8 cellular contexts compared by ENCODE assay signal in the genomic region with DNA sequence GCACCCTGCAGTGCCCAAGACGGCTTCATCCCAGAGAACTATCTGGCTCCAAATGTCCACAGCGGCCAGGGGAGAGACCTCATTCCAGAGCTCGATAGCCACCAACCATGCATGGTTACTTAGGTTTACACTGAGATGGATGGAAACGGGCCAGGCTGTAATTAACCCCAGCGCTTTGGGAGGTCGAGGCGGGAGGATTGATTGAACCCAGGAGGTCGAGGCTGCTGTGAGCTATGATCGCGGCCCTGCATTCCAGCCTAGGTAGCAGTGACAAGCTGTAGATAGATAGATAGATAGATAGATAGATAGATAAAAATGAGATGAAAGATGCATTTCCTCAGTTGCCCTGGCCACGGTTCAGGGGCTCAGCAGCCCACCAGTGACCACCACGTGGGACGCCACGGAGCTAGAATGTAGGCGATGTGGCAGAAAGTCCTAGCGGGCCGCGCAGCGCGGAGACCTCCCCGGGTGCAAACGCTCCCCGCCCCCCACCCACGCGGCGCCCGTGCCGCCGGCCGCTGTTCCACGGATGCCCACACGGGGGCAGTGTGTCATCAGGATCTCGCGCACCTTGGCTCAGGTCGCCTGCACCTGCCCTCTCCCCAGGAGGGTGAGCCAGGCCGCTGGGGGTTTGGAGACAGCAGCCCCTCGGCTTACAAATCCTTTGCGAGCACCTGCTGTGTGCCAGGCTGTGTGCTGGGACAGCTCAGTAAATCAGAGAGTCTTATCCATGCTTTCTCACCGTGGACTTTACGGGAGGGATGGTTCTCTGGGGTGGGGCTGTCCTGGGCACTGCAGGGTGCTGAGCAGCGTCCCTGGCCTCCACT. TPM values are rescaled to one million over a fixed set of nuclear protein-coding genes. Genes with fewer than 3 reads are reported as not detected.
DNase-seq lines count a peak whose midpoint lies in the region; ATAC-seq and TF ChIP-seq lines count a peak whose summit lies in the region.

No MANE protein-coding gene starts in this region.

- intact Hi-C loops in cardiac septum (cut with DNase I) (loop anchor here (5.0 to 10.0 kb wide), 2 partner anchors 49 to 86 kb away; no protein-coding TSS in a partner anchor), gastrocnemius medialis (cut with DNase I; ENCODE audit: low total_unique reads) (loop anchor here (2.0 to 5.0 kb wide), 2 partner anchors 29 to 51 kb away; no protein-coding TSS in a partner anchor), lower leg skin (cut with DNase I; ENCODE audit: low total_unique reads) (loop anchor here (5.0 kb wide), 1 partner anchor 46 kb away; no protein-coding TSS in a partner anchor)

- H3K27me3 ChIP-seq in gastrocnemius medialis = no peaks in the 10 kb centered on the region

- H3K4me1 ChIP-seq in gastrocnemius medialis = peaks cover 9 to 11% of the 10 kb centered on the region in 2 donors

- H3K27ac ChIP-seq in gastrocnemius medialis = peak overlapping the region in 3 of 4 donors; percentile 3 to 70 (median 69)

- in situ Hi-C loops in ACHN (cut with HindIII; ENCODE audit: low pct_ligation_motif_present, low pct_unique_long_range_greater_than_20kb, low sequenced_read_pairs) = no loop called here
- in situ Hi-C loops in gastrocnemius medialis (cut with MboI; ENCODE audit: low sequenced_read_pairs in 4 of 4) = loop anchor here in 1 of 4 donors (25.0 kb wide), 1 partner anchor 114 kb away; no protein-coding TSS in a partner anchor

- TF ChIP-seq POLR2A in gastrocnemius medialis (IDR thresholded peaks at IDR 0.05) (no peak), lower leg skin (IDR thresholded peaks at IDR 0.05) (no peak)

- H3K4me3 ChIP-seq in gastrocnemius medialis = peak overlapping the region in 2 of 4 donors; percentile 13 to 26
- H3K4me3 ChIP-seq in lower leg skin (ENCODE audit: low read depth, poor library complexity, severe bottlenecking) = no peak overlapping the region

- 16 to 27% methylated on average over 16 to 34 of the region's 41 CpGs for WGBS in lower leg skin, 2 donors

- H3K9me3 ChIP-seq in gastrocnemius medialis = no peaks in the 10 kb centered on the region

- DNase-seq in ACHN (peak; percentile 31), OCI-M1 (lab: John Stamatoyannopoulos, UW) (peak; percentile 44), cardiac septum (ENCODE audit: low spot score) (peak; percentile 87), gastrocnemius medialis (no peak), SKM-1 (lab: John Stamatoyannopoulos, UW; ENCODE audit: unreplicated experiment) (no peak), lower leg skin (ENCODE audit: low spot score in 2 of 2) (no peak)
- DNase-seq in activated effector memory CD4-positive, alpha-beta T cell treated with anti-CD3 and anti-CD28 coated beads, Interleukin-2, amount 50 U/mL, for 16 hours = peak; percentile 93

- peak; percentile 55 for ATAC-seq in GM19397 (IDR thresholded peaks at IDR 0.05; ENCODE audit: unreplicated experiment)
- ATAC-seq in gastrocnemius medialis = peak; percentile 55 to 61

- no peaks in the 10 kb centered on the region for H3K36me3 ChIP-seq in gastrocnemius medialis

- peak; percentile 76 to 98 (median 96) for TF ChIP-seq CTCF in gastrocnemius medialis (IDR thresholded peaks at IDR 0.05 in 4 of 5, conservative IDR thresholded peaks at IDR 0.05 in 1 of 5)
- TF ChIP-seq CTCF in lower leg skin (IDR thresholded peaks at IDR 0.05) = peak in 1 of 3 donors; percentile 65

RNA-seq across cellular contexts. Expression of gene TLE5, which starts 13.5 kb away (rescaled TPM):
- 804 TPM for total RNA-seq in cardiac septum
- total RNA-seq in gastrocnemius medialis = 100 to 1,000 TPM; 437 to 686 (median 474) TPM
- total RNA-seq in lower leg skin = 100 to 1,000 TPM; 329 to 533 (median 387) TPM

RNA-seq across cellular contexts. Expression of gene GNA11, which starts 18.3 kb away (rescaled TPM):
- 60.9 TPM for total RNA-seq in cardiac septum
- 10 to 100 TPM; 38.3 to 72.5 (median 68.5) TPM for total RNA-seq in gastrocnemius medialis
- 10 to 100 TPM; 42.5 to 63.8 (median 56.5) TPM for total RNA-seq in lower leg skin

RNA-seq across cellular contexts. Expression of gene TLE2, which starts 46.7 kb away (rescaled TPM):
- total RNA-seq in cardiac septum (48.0 TPM), gastrocnemius medialis (10 to 100 TPM; 26.1 to 48.5 (median 45.2) TPM), lower leg skin (10 to 100 TPM; 25.3 to 40.1 (median 33.5) TPM)

Comparison
In these comparisons a context has a peak if more than half of its experiments do, and no peak if none do; other contexts are left out.
1. DNase-seq: peak in ACHN (single experiment), OCI-M1 (single experiment), activated effector memory CD4-positive, alpha-beta T cell treated with anti-CD3 and anti-CD28 coated beads, Interleukin-2, amount 50 U/mL, for 16 hours (single experiment) and cardiac septum (single experiment); none in gastrocnemius medialis (0 of 2), SKM-1 (single experiment) and lower leg skin (0 of 2).